17 cellular contexts compared by ENCODE assay signal in the genomic region with DNA sequence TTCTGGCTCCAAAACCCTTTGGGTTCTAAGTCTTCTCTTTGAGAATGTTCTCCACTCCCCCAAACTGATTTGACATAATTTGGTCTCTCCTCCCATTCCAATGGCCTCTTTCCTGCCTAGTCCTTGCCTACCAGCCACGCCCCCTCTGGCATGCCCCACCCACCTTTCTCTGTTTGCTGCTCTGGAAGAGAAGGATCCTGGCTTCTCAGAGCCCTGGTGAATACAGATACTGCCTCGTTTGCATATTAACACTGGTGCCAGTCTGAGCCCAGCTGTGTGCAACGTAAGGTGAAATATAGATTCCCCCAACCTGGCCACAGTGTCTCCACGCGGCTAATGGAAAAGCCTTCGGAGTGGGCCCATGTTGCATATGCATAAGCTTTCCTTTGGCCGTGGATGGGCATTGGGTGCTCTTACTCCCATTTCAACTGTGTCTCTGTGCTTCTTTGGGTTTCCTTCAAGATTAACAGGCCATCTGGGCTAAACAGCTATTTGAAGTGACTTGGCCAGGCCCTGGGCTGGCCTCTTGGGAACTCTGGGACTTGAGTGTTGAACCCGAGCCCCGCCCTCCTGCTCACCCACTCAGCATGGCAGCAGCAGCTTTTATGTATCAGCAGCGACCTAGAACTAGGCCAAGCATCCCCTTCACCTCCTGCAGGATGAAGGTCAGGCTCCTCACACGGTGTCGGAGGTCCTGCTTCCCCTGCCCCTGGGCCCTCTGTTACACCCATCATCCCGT.
DNase-seq lines count a peak whose midpoint lies in the region; ATAC-seq lines count a peak whose summit lies in the region.
"Had no signal": no experiment of that assay in that cellular context is flagged by ENCODE, and none has a peak within 500 bp of the region (broad histone marks: within the 10 kb centered on the region; RNA-seq: fewer than 3 reads in every experiment).

No MANE protein-coding gene starts in this region.

- H3K27ac ChIP-seq in BLaER1, result peak overlapping the region; percentile 47
- H3K27ac ChIP-seq: brain microvascular endothelial cell, tibial nerve had no signal

- H3K27me3 ChIP-seq in BLaER1, result no peaks in the 10 kb centered on the region
- H3K27me3 ChIP-seq: BE2C had no signal

- no peak overlapping the region for H3K4me3 ChIP-seq in BLaER1
- H3K4me3 ChIP-seq: tibial nerve had no signal

- H3K36me3 ChIP-seq in BLaER1, result no peaks in the 10 kb centered on the region
- H3K36me3 ChIP-seq: BE2C, brain microvascular endothelial cell, tibial nerve had no signal

- no peak for ATAC-seq in HG02884 (IDR thresholded peaks at IDR 0.05; ENCODE audit: unreplicated experiment)
- no peak for ATAC-seq in HG02642 (IDR thresholded peaks at IDR 0.05; ENCODE audit: poor library complexity, unreplicated experiment)
- ATAC-seq: esophagus mucosa; stimulated activated naive B cell treated with anti-CD40 and anti-IgM and Interleukin-4, amounts not matched to agents 10 μg/mL and 1 μg/mL and 100 μg/mL, for 72 hours had no signal

- no peaks in the 10 kb centered on the region for H4K20me1 ChIP-seq in BLaER1

- H3K4me1 ChIP-seq in BLaER1, result peaks cover 41% of the 10 kb centered on the region
- H3K4me1 ChIP-seq: tibial nerve had no signal

- peak overlapping the region; percentile 72 for H3K4me2 ChIP-seq in BLaER1

- DNase-seq in ELF-1 (ENCODE audit: low read depth, low spot score) (peak; percentile 1), NCI-H69 (lab: John Stamatoyannopoulos, UW) (peak; percentile 19), iPS-NIHi7 (ENCODE audit: extremely low spot score) (peak; percentile 46)
- no peak for DNase-seq in stimulated activated naive CD4-positive, alpha-beta T cell (lab: John Stamatoyannopoulos, UW)
- DNase-seq: activated CD4-positive, alpha-beta T cell treated with anti-CD3 and anti-CD28 coated beads for 48 hours; activated naive CD8-positive, alpha-beta T cell treated with anti-CD3 and anti-CD28 coated beads, Interleukin-2, amount 10 ng/mL, durations not matched to agents 7 days and 5 days; BE2C; brain microvascular endothelial cell; mesenchymal stem cell; NCI-H1436 treated with DMSO at 0.1 percent for 48 hours; SIG-M5; stimulated activated naive B cell treated with anti-CD40 and anti-IgM and Interleukin-4, amounts not matched to agents 10 μg/mL and 1 μg/mL and 100 μg/mL, for 72 hours had no signal

- no peaks in the 10 kb centered on the region for H3K9me3 ChIP-seq in BLaER1
- H3K9me3 ChIP-seq: BE2C, tibial nerve had no signal

- no peak overlapping the region for H3K9ac ChIP-seq in BLaER1

Comparison
In these comparisons a context has a peak if more than half of its experiments do, and no peak if none do; other contexts are left out.
1. DNase-seq: peak in ELF-1 (single experiment), NCI-H69 (single experiment) and iPS-NIHi7 (single experiment); none in stimulated activated naive CD4-positive, alpha-beta T cell (0 of 6).